In genomic region chr1:11528636-11529121, GRCh38 we compare ENCODE assay signal across 17 cellular contexts. TPM values are rescaled to one million over a fixed set of nuclear protein-coding genes. Genes with fewer than 3 reads are reported as not detected.
DNase-seq lines count a peak whose midpoint lies in the region; ATAC-seq and TF ChIP-seq lines count a peak whose summit lies in the region.
"Had no signal": no experiment of that assay in that cellular context is flagged by ENCODE, and none has a peak within 500 bp of the region (broad histone marks: within the 10 kb centered on the region; RNA-seq: fewer than 3 reads in every experiment).

No MANE protein-coding gene starts in this region.

- no peak for DNase-seq in activated naive CD8-positive, alpha-beta T cell treated with anti-CD3 and anti-CD28 coated beads, Interleukin-2, amount 50 U/mL, for 24 hours
- DNase-seq in activated naive CD8-positive, alpha-beta T cell treated with anti-CD3 and anti-CD28 coated beads for 36 hours = no peak
- DNase-seq in mesenteric fat pad (ENCODE audit: low spot score) = peak; percentile 71
- peak; percentile 43 to 76 for DNase-seq in suprapubic skin (ENCODE audit: low spot score in 2 of 2)
- no peak for DNase-seq in NCI-H146 treated with DMSO at 0.1 percent for 48 hours (lab: John Stamatoyannopoulos, UW; ENCODE audit: unreplicated experiment)
- DNase-seq: CD8-positive, alpha-beta T cell; DMS79 treated with DMSO at 0.1 percent for 48 hours; HFFc6; KBM-7; NCI-H1436 treated with DMSO at 0.1 percent for 48 hours; NCI-H226; NCI-H526 had no signal

- H3K4me1 ChIP-seq in suprapubic skin = no peaks in the 10 kb centered on the region

- no peak for TF ChIP-seq EP300 in suprapubic skin (IDR thresholded peaks at IDR 0.05)

- peak; percentile 65 for ATAC-seq in activated naive CD8-positive, alpha-beta T cell treated with anti-CD3 and anti-CD28 coated beads, Interleukin-2, amount 50 U/mL, for 24 hours
- ATAC-seq in activated T-helper 17 cell treated with anti-CD3 and anti-CD28 coated beads, Interleukin-2, amount 50 U/mL, for 72 hours (replicated peaks) = peak; percentile 68
- ATAC-seq in GM18511 (IDR thresholded peaks at IDR 0.05; ENCODE audit: unreplicated experiment) = no peak
- ATAC-seq in GM18502 (IDR thresholded peaks at IDR 0.05; ENCODE audit: poor library complexity, unreplicated experiment) = no peak
- ATAC-seq: CD8-positive, alpha-beta T cell; GM23338 had no signal

- no peak for TF ChIP-seq POLR2A in suprapubic skin (IDR thresholded peaks at IDR 0.05)

- no peak overlapping the region for H3K27ac Mint-ChIP-seq in activated naive CD8-positive, alpha-beta T cell treated with anti-CD3 and anti-CD28 coated beads, Interleukin-2, amount 50 U/mL, for 24 hours
- H3K27ac Mint-ChIP-seq in activated naive CD8-positive, alpha-beta T cell treated with anti-CD3 and anti-CD28 coated beads for 36 hours = no peak overlapping the region
- H3K27ac Mint-ChIP-seq in activated T-helper 17 cell treated with anti-CD3 and anti-CD28 coated beads, Interleukin-2, amount 50 U/mL, for 72 hours = no peak overlapping the region
- H3K27ac Mint-ChIP-seq: CD8-positive, alpha-beta T cell; GM23338; HFFc6 had no signal

- H3K4me3 Mint-ChIP-seq in activated naive CD8-positive, alpha-beta T cell treated with anti-CD3 and anti-CD28 coated beads, Interleukin-2, amount 50 U/mL, for 24 hours = no peak overlapping the region
- no peak overlapping the region for H3K4me3 Mint-ChIP-seq in activated naive CD8-positive, alpha-beta T cell treated with anti-CD3 and anti-CD28 coated beads for 36 hours
- no peak overlapping the region for H3K4me3 Mint-ChIP-seq in activated T-helper 17 cell treated with anti-CD3 and anti-CD28 coated beads, Interleukin-2, amount 50 U/mL, for 72 hours
- H3K4me3 Mint-ChIP-seq: CD8-positive, alpha-beta T cell; GM23338; HFFc6 had no signal

- H3K27me3 Mint-ChIP-seq in activated naive CD8-positive, alpha-beta T cell treated with anti-CD3 and anti-CD28 coated beads, Interleukin-2, amount 50 U/mL, for 24 hours = no peaks in the 10 kb centered on the region
- H3K27me3 Mint-ChIP-seq in activated naive CD8-positive, alpha-beta T cell treated with anti-CD3 and anti-CD28 coated beads for 36 hours = no peaks in the 10 kb centered on the region
- H3K27me3 Mint-ChIP-seq in activated T-helper 17 cell treated with anti-CD3 and anti-CD28 coated beads, Interleukin-2, amount 50 U/mL, for 72 hours = no peaks in the 10 kb centered on the region

- 91% methylated on average over 7 of the region's 10 CpGs for WGBS in suprapubic skin

- no peaks in the 10 kb centered on the region for H3K9me3 Mint-ChIP-seq in activated naive CD8-positive, alpha-beta T cell treated with anti-CD3 and anti-CD28 coated beads, Interleukin-2, amount 50 U/mL, for 24 hours
- no peaks in the 10 kb centered on the region for H3K9me3 Mint-ChIP-seq in activated naive CD8-positive, alpha-beta T cell treated with anti-CD3 and anti-CD28 coated beads for 36 hours
- H3K9me3 Mint-ChIP-seq in activated T-helper 17 cell treated with anti-CD3 and anti-CD28 coated beads, Interleukin-2, amount 50 U/mL, for 72 hours = no peaks in the 10 kb centered on the region
- H3K9me3 Mint-ChIP-seq: CD8-positive, alpha-beta T cell; GM23338; HFFc6 had no signal

- H3K9me3 ChIP-seq in suprapubic skin = no peaks in the 10 kb centered on the region

- no peaks in the 10 kb centered on the region for H3K4me1 Mint-ChIP-seq in activated naive CD8-positive, alpha-beta T cell treated with anti-CD3 and anti-CD28 coated beads, Interleukin-2, amount 50 U/mL, for 24 hours
- H3K4me1 Mint-ChIP-seq in activated naive CD8-positive, alpha-beta T cell treated with anti-CD3 and anti-CD28 coated beads for 36 hours = no peaks in the 10 kb centered on the region
- no peaks in the 10 kb centered on the region for H3K4me1 Mint-ChIP-seq in activated T-helper 17 cell treated with anti-CD3 and anti-CD28 coated beads, Interleukin-2, amount 50 U/mL, for 72 hours
- H3K4me1 Mint-ChIP-seq: GM23338 had no signal

- no peak for TF ChIP-seq CTCF in suprapubic skin (IDR thresholded peaks at IDR 0.05)

- peaks cover 12% of the 10 kb centered on the region for H3K27me3 ChIP-seq in suprapubic skin

- H3K4me3 ChIP-seq in suprapubic skin = no peak overlapping the region
- H3K4me3 ChIP-seq: GM23338 had no signal

- H3K36me3 Mint-ChIP-seq in activated naive CD8-positive, alpha-beta T cell treated with anti-CD3 and anti-CD28 coated beads, Interleukin-2, amount 50 U/mL, for 24 hours (ENCODE audit: low read depth) = no peaks in the 10 kb centered on the region
- no peaks in the 10 kb centered on the region for H3K36me3 Mint-ChIP-seq in activated naive CD8-positive, alpha-beta T cell treated with anti-CD3 and anti-CD28 coated beads for 36 hours
- no peaks in the 10 kb centered on the region for H3K36me3 Mint-ChIP-seq in activated T-helper 17 cell treated with anti-CD3 and anti-CD28 coated beads, Interleukin-2, amount 50 U/mL, for 72 hours (ENCODE audit: low read depth)
- H3K36me3 Mint-ChIP-seq: CD8-positive, alpha-beta T cell had no signal

- no peak overlapping the region for H3K27ac ChIP-seq in suprapubic skin

- H3K36me3 ChIP-seq in suprapubic skin = no peaks in the 10 kb centered on the region

RNA-seq across cellular contexts. Expression of gene DISP3, which starts 49.7 kb away (rescaled TPM):
- under 1 TPM; 0.20 to 0.58 TPM for total RNA-seq in activated naive CD8-positive, alpha-beta T cell treated with anti-CD3 and anti-CD28 coated beads for 36 hours
- 1 to 10 TPM in 1 of 2 donors, under 1 TPM in 1; 0.56 to 1.8 TPM for total RNA-seq in activated T-helper 17 cell treated with anti-CD3 and anti-CD28 coated beads, Interleukin-2, amount 50 U/mL, for 72 hours
- total RNA-seq in mesenteric fat pad = not detected
- total RNA-seq in suprapubic skin = not detected
- total RNA-seq: HFFc6, RPMI7951 had no signal

Comparison
In these comparisons a context has a peak if more than half of its experiments do, and no peak if none do; other contexts are left out.
1. ATAC-seq: peak in activated naive CD8-positive, alpha-beta T cell treated with anti-CD3 and anti-CD28 coated beads, Interleukin-2, amount 50 U/mL, for 24 hours (single experiment) and activated T-helper 17 cell treated with anti-CD3 and anti-CD28 coated beads, Interleukin-2, amount 50 U/mL, for 72 hours (single experiment); none in GM18511 (single experiment) and GM18502 (single experiment).
2. DNase-seq: peak in mesenteric fat pad (single experiment) and suprapubic skin (2 of 2); none in activated naive CD8-positive, alpha-beta T cell treated with anti-CD3 and anti-CD28 coated beads, Interleukin-2, amount 50 U/mL, for 24 hours (single experiment), activated naive CD8-positive, alpha-beta T cell treated with anti-CD3 and anti-CD28 coated beads for 36 hours (single experiment) and NCI-H146 treated with DMSO at 0.1 percent for 48 hours (single experiment).